Comparison of ENCODE assay signal across 1 cellular context in genomic region chr10:102119417-102120141, GRCh38.
TF ChIP-seq lines count a peak whose summit lies in the region.

No MANE protein-coding gene starts in this region.

TF ChIP-seq in HEK293, 187 proteins besides CTCF, POLR2A, EP300 and RAD21 (continued from another document and continues in another):
- TF ChIP-seq ZBTB10 (tag by site-specific recombination; IDR thresholded peaks at IDR 0.05) (peak; percentile 90), ZBTB21 (tag by site-specific recombination; IDR thresholded peaks at IDR 0.05) (no peak), ZNF324 (tag by site-specific recombination; IDR thresholded peaks at IDR 0.05) (no peak), ZNF18 (tag by site-specific recombination; IDR thresholded peaks at IDR 0.05) (no peak), KLF16 (tag by site-specific recombination; IDR thresholded peaks at IDR 0.05) (no peak), ZNF416 (tag by site-specific recombination; IDR thresholded peaks at IDR 0.05) (no peak), ZNF19 (tag by site-specific recombination; IDR thresholded peaks at IDR 0.05; ENCODE audit: low read depth) (no peak), ZNF202 (tag by site-specific recombination; IDR thresholded peaks at IDR 0.05; ENCODE audit: borderline replicate concordance) (no peak), ZNF48 (tag by site-specific recombination; IDR thresholded peaks at IDR 0.05) (no peak), MEIS1 (CRISPR knock-in tag; IDR thresholded peaks at IDR 0.05; ENCODE audit: borderline replicate concordance) (no peak), ZBTB7A (tag by site-specific recombination; IDR thresholded peaks at IDR 0.05; ENCODE audit: low read depth) (no peak; the same call in none of the 2 replicates), ZNF561 (tag by site-specific recombination; IDR thresholded peaks at IDR 0.05; ENCODE audit: borderline replicate concordance) (no peak; the same call in 1 of the 2 replicates), SCRT2 (tag by site-specific recombination; IDR thresholded peaks at IDR 0.05) (peak; percentile 56; the same call in 1 of the 2 replicates), ZNF837 (tag by site-specific recombination; IDR thresholded peaks at IDR 0.05) (no peak), SP2 (tag by site-specific recombination; IDR thresholded peaks at IDR 0.05) (peak; percentile 78), GLIS2 (tag by site-specific recombination; IDR thresholded peaks at IDR 0.05) (peak; percentile 90), SP3 (tag by site-specific recombination; IDR thresholded peaks at IDR 0.05) (peak; percentile 66), ZNF140 (tag by site-specific recombination; IDR thresholded peaks at IDR 0.05) (no peak), KLF10 (tag by site-specific recombination; IDR thresholded peaks at IDR 0.05) (peak; percentile 37), RBAK (tag by site-specific recombination; IDR thresholded peaks at IDR 0.05) (no peak), ZSCAN4 (tag by site-specific recombination; IDR thresholded peaks at IDR 0.05) (no peak), ZNF335 (tag by site-specific recombination; conservative IDR thresholded peaks at IDR 0.05) (peak; percentile 97), ZNF404 (tag by site-specific recombination; IDR thresholded peaks at IDR 0.05) (no peak), ZNF114 (tag by site-specific recombination; IDR thresholded peaks at IDR 0.05) (no peak), WT1 (tag by site-specific recombination; IDR thresholded peaks at IDR 0.05) (no peak), ZNF600 (tag by site-specific recombination; IDR thresholded peaks at IDR 0.05) (no peak), ZNF449 (tag by site-specific recombination; IDR thresholded peaks at IDR 0.05) (no peak), ZNF692 (tag by site-specific recombination; IDR thresholded peaks at IDR 0.05) (no peak), PRDM6 (tag by site-specific recombination; IDR thresholded peaks at IDR 0.05) (no peak), ZBTB17 (tag by site-specific recombination; IDR thresholded peaks at IDR 0.05) (peak; percentile 91), ZNF610 (tag by site-specific recombination; IDR thresholded peaks at IDR 0.05; ENCODE audit: borderline replicate concordance) (no peak), ELK4 (IDR thresholded peaks at IDR 0.05; ENCODE audit: borderline replicate concordance, low read depth, low read length) (no peak), ZNF155 (tag by site-specific recombination; IDR thresholded peaks at IDR 0.05) (no peak), SETDB1 (IDR thresholded peaks at IDR 0.05; ENCODE audit: insufficient read length, low read length) (no peak), ZNF133 (tag by site-specific recombination; IDR thresholded peaks at IDR 0.05) (no peak), ZNF555 (tag by site-specific recombination; conservative IDR thresholded peaks at IDR 0.05) (no peak), OSR2 (tag by site-specific recombination; IDR thresholded peaks at IDR 0.05) (no peak), ZNF366 (tag by site-specific recombination; conservative IDR thresholded peaks at IDR 0.05) (peak; percentile 92), SP7 (tag by site-specific recombination; IDR thresholded peaks at IDR 0.05) (no peak), ZNF148 (tag by site-specific recombination; IDR thresholded peaks at IDR 0.05; ENCODE audit: borderline replicate concordance) (no peak), ZNF664 (tag by site-specific recombination; IDR thresholded peaks at IDR 0.05) (no peak), ZNF391 (tag by site-specific recombination; IDR thresholded peaks at IDR 0.05; ENCODE audit: borderline replicate concordance, low read depth) (no peak), ZBTB26 (tag by site-specific recombination; optimal IDR thresholded peaks at IDR 0.05) (no peak), ZBTB6 (tag by site-specific recombination; IDR thresholded peaks at IDR 0.05) (no peak), ZNF791 (tag by site-specific recombination; IDR thresholded peaks at IDR 0.05) (no peak), ZBTB44 (tag by site-specific recombination; IDR thresholded peaks at IDR 0.05) (no peak), ZNF843 (tag by site-specific recombination; IDR thresholded peaks at IDR 0.05) (no peak), ZXDB (tag by site-specific recombination; IDR thresholded peaks at IDR 0.05) (peak; percentile 22; the same call in 1 of the 2 replicates), ZNF629 (tag by site-specific recombination; IDR thresholded peaks at IDR 0.05) (no peak), ZNF24 (tag by site-specific recombination; IDR thresholded peaks at IDR 0.05) (no peak), ZNF623 (tag by site-specific recombination; IDR thresholded peaks at IDR 0.05) (no peak)
